ENCODE assay signal across 9 cellular contexts in the genomic region with DNA sequence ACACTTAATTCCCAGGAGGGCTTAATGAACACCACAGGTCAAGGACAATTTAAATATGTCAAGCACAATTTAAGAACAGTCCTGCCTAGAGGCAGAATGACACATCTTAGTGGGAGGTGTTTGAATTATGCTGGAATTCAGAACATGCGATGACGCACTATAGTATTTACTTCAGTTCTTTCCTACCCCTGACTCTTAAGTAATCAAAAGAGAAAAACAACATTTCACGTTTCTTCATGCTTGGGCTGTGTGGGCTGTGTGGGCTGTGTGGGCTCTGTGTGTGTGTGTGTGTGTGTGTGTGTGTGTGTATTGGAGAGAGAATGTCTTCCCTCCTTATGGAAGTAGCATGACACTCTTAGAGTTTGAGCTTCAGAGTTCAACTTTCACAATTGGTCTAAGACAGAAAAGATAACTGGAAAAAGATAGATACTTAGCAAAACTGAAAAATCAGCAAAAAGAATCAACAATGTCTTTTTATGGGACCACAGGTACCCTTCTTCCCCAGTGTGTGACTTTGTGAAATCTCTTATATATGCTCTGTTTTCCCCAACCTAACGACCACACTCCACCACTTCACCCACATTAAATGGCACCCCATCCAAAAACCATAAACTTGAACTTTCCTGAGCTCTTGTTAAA. TPM values are rescaled to one million over a fixed set of nuclear protein-coding genes. Genes with fewer than 3 reads are reported as not detected.
DNase-seq lines count a peak whose midpoint lies in the region; TF ChIP-seq lines count a peak whose summit lies in the region.
"Had no signal": no experiment of that assay in that cellular context is flagged by ENCODE, and none has a peak within 500 bp of the region (broad histone marks: within the 10 kb centered on the region; RNA-seq: fewer than 3 reads in every experiment).

No MANE protein-coding gene starts in this region.

- H3K4me1 ChIP-seq in sigmoid colon = peaks cover 0 to 20% (median 3%) of the 10 kb centered on the region in 4 donors

- no peaks in the 10 kb centered on the region for H3K27me3 ChIP-seq in sigmoid colon

- no peaks in the 10 kb centered on the region for H3K36me3 ChIP-seq in sigmoid colon

- TF ChIP-seq EP300 in sigmoid colon (IDR thresholded peaks at IDR 0.05) = no peak

- DNase-seq in GM04503 (ENCODE audit: low read depth) (peak; percentile 80), amniotic epithelial cell (ENCODE audit: low read depth) (peak; percentile 99), foreskin fibroblast (peak; percentile 91 to 92), sigmoid colon (no peak), NCI-H146 (lab: John Stamatoyannopoulos, UW) (no peak), NCI-H2029 (lab: John Stamatoyannopoulos, UW) (no peak), NCI-H510A treated with DMSO at 0.1 percent for 48 hours (lab: John Stamatoyannopoulos, UW) (no peak), Kasumi-1 (lab: John Stamatoyannopoulos, UW) (no peak)
- DNase-seq: stimulated activated CD4-positive, alpha-beta T cell treated with anti-CD3 and anti-CD28 coated beads, Interleukin-2, amount 100 ng/mL, for 24 hours had no signal

- intact Hi-C loops in sigmoid colon (cut with DNase I) = no loop called here

- TF ChIP-seq CTCF in foreskin fibroblast (IDR thresholded peaks at IDR 0.05; ENCODE audit: low read depth, low read length) = no peak
- no peak for TF ChIP-seq CTCF in sigmoid colon (IDR thresholded peaks at IDR 0.05)

- no peak for TF ChIP-seq POLR2A in sigmoid colon (IDR thresholded peaks at IDR 0.05)

- H3K9me3 ChIP-seq in sigmoid colon = no peaks in the 10 kb centered on the region

- peak overlapping the region in 3 of 4 donors; percentile 3 to 64 (median 42) for H3K27ac ChIP-seq in sigmoid colon

- WGBS in sigmoid colon, 2 donors = 77 to 80% methylated on average over 4 of the region's 4 CpGs

- no peak overlapping the region for H3K4me3 ChIP-seq in foreskin fibroblast (ENCODE audit: low read depth in 1 of 2, low read length in 2 of 2)
- no peak overlapping the region for H3K4me3 ChIP-seq in sigmoid colon

RNA-seq across cellular contexts. Expression of a gene that starts 33.7 kb away (rescaled TPM):
- 1 to 10 TPM in 2 of 4 donors, under 1 TPM in 2; 0.36 to 3.1 (median 1.2) TPM for total RNA-seq in sigmoid colon
- under 1 TPM in 1 of 3 donors, not detected in 2; 0.10 TPM for polyA plus RNA-seq in sigmoid colon

Comparison
In these comparisons a context has a peak if more than half of its experiments do, and no peak if none do; other contexts are left out.
1. DNase-seq: peak in GM04503 (single experiment), amniotic epithelial cell (single experiment) and foreskin fibroblast (2 of 2); none in sigmoid colon (single experiment), NCI-H146 (single experiment), NCI-H2029 (single experiment), NCI-H510A treated with DMSO at 0.1 percent for 48 hours (single experiment) and Kasumi-1 (0 of 2).